Comparison of ENCODE assay signal across 8 cellular contexts in genomic region chr3:143674100-143674968, GRCh38.
DNase-seq lines count a peak whose midpoint lies in the region; ATAC-seq, FAIRE-seq and TF ChIP-seq lines count a peak whose summit lies in the region.

No MANE protein-coding gene starts in this region.

- TF ChIP-seq CTCF in esophagus muscularis mucosa (IDR thresholded peaks at IDR 0.05) = peak; percentile 81 to 99 (median 84)

- ATAC-seq in GM21515 (IDR thresholded peaks at IDR 0.05; ENCODE audit: unreplicated experiment) = peak; percentile 69
- ATAC-seq in natural killer cell treated with Interleukin-12 subunit alpha and Interleukin-12 subunit beta and Interleukin-15 and Interleukin-18, amount 100 ng/mL, for 72 hours = peak; percentile 84 to 88
- ATAC-seq in stimulated activated naive B cell treated with anti-CD40 and anti-IgM and Interleukin-4, amounts not matched to agents 10 μg/mL and 1 μg/mL and 100 μg/mL, for 72 hours (replicated peaks) = peak; percentile 89 to 91

- H3K4me3 ChIP-seq in esophagus muscularis mucosa = no peak overlapping the region

- DNase-seq in DMS114 treated with DMSO at 0.1 percent for 48 hours (lab: John Stamatoyannopoulos, UW; ENCODE audit: unreplicated experiment) (peak; percentile 73), HTR-8/SVneo (ENCODE audit: insufficient read length, low spot score) (peak; percentile 44), NOMO-1 treated with dmso at 0.1 percent for 144 hours (lab: John Stamatoyannopoulos, UW; ENCODE audit: unreplicated experiment) (peak; percentile 70), activated T-cell treated with anti-CD3 and anti-CD28 coated beads for 24 hours (ENCODE audit: low read depth) (peak; percentile 79), esophagus muscularis mucosa (ENCODE audit: extremely low spot score) (peak; percentile 93)
- peak; percentile 82 for DNase-seq in natural killer cell treated with Interleukin-12 subunit alpha and Interleukin-12 subunit beta and Interleukin-15 and Interleukin-18, amount 100 ng/mL, for 72 hours (ENCODE audit: low spot score)
- peak; percentile 84 for DNase-seq in stimulated activated naive B cell treated with anti-CD40 and anti-IgM and Interleukin-4, amounts not matched to agents 10 μg/mL and 1 μg/mL and 100 μg/mL, for 72 hours

- H3K36me3 Mint-ChIP-seq in natural killer cell treated with Interleukin-12 subunit alpha and Interleukin-12 subunit beta and Interleukin-15 and Interleukin-18, amount 100 ng/mL, for 72 hours = no peaks in the 10 kb centered on the region
- no peaks in the 10 kb centered on the region for H3K36me3 Mint-ChIP-seq in stimulated activated naive B cell treated with anti-CD40 and anti-IgM and Interleukin-4, amounts not matched to agents 10 μg/mL and 1 μg/mL and 100 μg/mL, for 72 hours

- no peaks in the 10 kb centered on the region for H3K36me3 ChIP-seq in esophagus muscularis mucosa

- H3K4me1 ChIP-seq in esophagus muscularis mucosa = peaks cover 0 to 6% (median 2%) of the 10 kb centered on the region in 4 donors

- no peaks in the 10 kb centered on the region for H3K27me3 ChIP-seq in esophagus muscularis mucosa

- peaks cover 6% of the 10 kb centered on the region in 2 donors for H3K4me1 Mint-ChIP-seq in natural killer cell treated with Interleukin-12 subunit alpha and Interleukin-12 subunit beta and Interleukin-15 and Interleukin-18, amount 100 ng/mL, for 72 hours (ENCODE audit: low read depth in 2 of 2)
- peaks cover 26 to 50% of the 10 kb centered on the region in 2 donors for H3K4me1 Mint-ChIP-seq in stimulated activated naive B cell treated with anti-CD40 and anti-IgM and Interleukin-4, amounts not matched to agents 10 μg/mL and 1 μg/mL and 100 μg/mL, for 72 hours

- peak overlapping the region in 1 of 2 donors; percentile 29 for H3K27ac Mint-ChIP-seq in natural killer cell treated with Interleukin-12 subunit alpha and Interleukin-12 subunit beta and Interleukin-15 and Interleukin-18, amount 100 ng/mL, for 72 hours
- H3K27ac Mint-ChIP-seq in stimulated activated naive B cell treated with anti-CD40 and anti-IgM and Interleukin-4, amounts not matched to agents 10 μg/mL and 1 μg/mL and 100 μg/mL, for 72 hours = peak overlapping the region; percentile 98

- TF ChIP-seq EP300 in esophagus muscularis mucosa (IDR thresholded peaks at IDR 0.05) = no peak

- H3K27me3 Mint-ChIP-seq in natural killer cell treated with Interleukin-12 subunit alpha and Interleukin-12 subunit beta and Interleukin-15 and Interleukin-18, amount 100 ng/mL, for 72 hours = no peaks in the 10 kb centered on the region
- no peaks in the 10 kb centered on the region for H3K27me3 Mint-ChIP-seq in stimulated activated naive B cell treated with anti-CD40 and anti-IgM and Interleukin-4, amounts not matched to agents 10 μg/mL and 1 μg/mL and 100 μg/mL, for 72 hours

- TF ChIP-seq POLR2A in esophagus muscularis mucosa (IDR thresholded peaks at IDR 0.05; ENCODE audit: low read depth) = no peak

- H3K27ac ChIP-seq in esophagus muscularis mucosa (replicated peaks in 1 of 4) = no peak overlapping the region

- H3K9me3 Mint-ChIP-seq in natural killer cell treated with Interleukin-12 subunit alpha and Interleukin-12 subunit beta and Interleukin-15 and Interleukin-18, amount 100 ng/mL, for 72 hours = no peaks in the 10 kb centered on the region
- H3K9me3 Mint-ChIP-seq in stimulated activated naive B cell treated with anti-CD40 and anti-IgM and Interleukin-4, amounts not matched to agents 10 μg/mL and 1 μg/mL and 100 μg/mL, for 72 hours = no peaks in the 10 kb centered on the region

- no peak for FAIRE-seq in HTR-8/SVneo (lab: Jason Lieb, UNC)

- intact Hi-C loops in esophagus muscularis mucosa (cut with DNase I) = loop anchor here (10.0 kb wide), 1 partner anchor 550 kb away; no protein-coding TSS in a partner anchor

- H3K4me3 Mint-ChIP-seq in natural killer cell treated with Interleukin-12 subunit alpha and Interleukin-12 subunit beta and Interleukin-15 and Interleukin-18, amount 100 ng/mL, for 72 hours = peak overlapping the region; percentile 59
- peak overlapping the region; percentile 81 for H3K4me3 Mint-ChIP-seq in stimulated activated naive B cell treated with anti-CD40 and anti-IgM and Interleukin-4, amounts not matched to agents 10 μg/mL and 1 μg/mL and 100 μg/mL, for 72 hours

- H3K9me3 ChIP-seq in esophagus muscularis mucosa = no peaks in the 10 kb centered on the region

- 37% methylated on average over 10 of the region's 10 CpGs for WGBS in esophagus muscularis mucosa
